In the genomic region with DNA sequence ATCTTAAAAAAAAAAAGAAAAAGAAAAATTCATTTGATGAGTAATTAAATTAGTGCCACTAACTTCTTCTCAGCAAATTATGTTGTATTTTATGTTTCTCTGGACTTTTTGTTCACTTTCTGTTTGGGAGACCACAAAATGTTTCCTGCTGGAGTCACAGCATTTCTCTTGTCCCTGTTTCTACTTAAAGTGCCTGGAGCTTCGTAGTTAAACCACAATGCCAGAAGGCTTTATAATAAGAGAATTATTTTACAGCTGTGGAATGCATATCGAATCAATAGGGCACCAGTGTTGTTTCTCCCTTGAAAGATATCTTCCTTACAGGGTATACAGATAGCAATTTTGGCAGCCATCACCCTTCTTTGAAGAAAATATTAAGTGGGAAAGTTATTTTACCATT, we compare ENCODE assay signal across 17 cellular contexts. TPM values are rescaled to one million over a fixed set of nuclear protein-coding genes. Genes with fewer than 3 reads are reported as not detected.
A peak's percentile ranks its signal among the peaks of the same experiment; 100 is the strongest.
DNase-seq lines count a peak whose midpoint lies in the region; ATAC-seq and TF ChIP-seq lines count a peak whose summit lies in the region.
"Had no signal": no experiment of that assay in that cellular context is flagged by ENCODE, and none has a peak within 500 bp of the region (broad histone marks: within the 10 kb centered on the region; RNA-seq: fewer than 3 reads in every experiment).

No MANE protein-coding gene starts in this region.

- H3K79me2 ChIP-seq in SK-N-SH (ENCODE audit: insufficient read depth) (peaks cover 67% of the 10 kb centered on the region), osteoblast (ENCODE audit: insufficient read depth, low read length) (peaks cover 58% of the 10 kb centered on the region)

- H3K4me2 ChIP-seq in SK-N-SH: no peak overlapping the region
- peak overlapping the region; percentile 90 for H3K4me2 ChIP-seq in osteoblast (ENCODE audit: insufficient read depth, low read length)

- H3K9me2 ChIP-seq in SK-N-SH: no peaks in the 10 kb centered on the region

- WGBS in SK-N-SH (ENCODE audit: low lambda C conversion rate): 52% methylated on average over 2 of the region's 2 CpGs

- DNase-seq in SK-N-SH (no peak), LHCN-M2 (ENCODE audit: low read depth) (peak; percentile 70), cardiac fibroblast (ENCODE audit: low read depth in 2 of 2) (peak; percentile 27 to 32), osteoblast (ENCODE audit: insufficient read length, low spot score, missing footprints) (peak; percentile 56), cerebellar cortex (ENCODE audit: low spot score) (no peak)
- DNase-seq: activated naive CD4-positive, alpha-beta T cell treated with anti-CD3 and anti-CD28 coated beads for 36 hours; lower lobe of right lung; MM.1S; NCI-H2107; NK-92 treated with Interleukin-12 subunit alpha and Interleukin-12 subunit beta, amount 100 ng/mL, for 24 hours; SHP77 treated with DMSO at 0.1 percent for 48 hours had no signal

- TF ChIP-seq RAD21 in SK-N-SH (IDR thresholded peaks at IDR 0.05; ENCODE audit: low read length): no peak

- peaks cover 34% of the 10 kb centered on the region for H3F3A ChIP-seq in SK-N-SH (replicated peaks; ENCODE audit: insufficient read depth)

- H3K9ac ChIP-seq in SK-N-SH: no peak overlapping the region

- POLR2A ChIA-PET in SK-N-SH (lab: Yijun Ruan, JAX): no interaction called here

- CTCF ChIA-PET in SK-N-SH (lab: Yijun Ruan, JAX): interaction anchor here (1.0 to 1.8 kb wide), 2 partner anchors 388 to 428 kb away, joined by 3 to 6 read pairs; no protein-coding TSS in a partner anchor

- no peak overlapping the region for H3K27ac ChIP-seq in SK-N-SH (ENCODE audit: low read depth in 2 of 2, low read length in 1 of 2)
- peak overlapping the region; percentile 95 for H3K27ac ChIP-seq in osteoblast (ENCODE audit: low read depth, low read length)
- H3K27ac ChIP-seq: 22Rv1, lower lobe of right lung had no signal

- TF ChIP-seq CTCF in SK-N-SH (IDR thresholded peaks at IDR 0.05) (no peak), cardiac fibroblast (IDR thresholded peaks at IDR 0.05; ENCODE audit: low read depth, low read length) (no peak), osteoblast (IDR thresholded peaks at IDR 0.05; ENCODE audit: extremely low read depth, low read depth, low read length) (no peak)

- no peak for ATAC-seq in SK-N-SH treated with all-trans-retinoic acid at 6 μM for 48 hours
- no peak for ATAC-seq in GM18520 (IDR thresholded peaks at IDR 0.05; ENCODE audit: unreplicated experiment)
- ATAC-seq in HG03135 (IDR thresholded peaks at IDR 0.05; ENCODE audit: unreplicated experiment): no peak
- ATAC-seq: lower lobe of right lung; sciatic nerve; stimulated activated memory B cell treated with anti-CD40 and anti-IgM and Interleukin-4, amounts not matched to agents 10 μg/mL and 1 μg/mL and 100 μg/mL, for 72 hours had no signal

- H4K20me1 ChIP-seq in SK-N-SH (ENCODE audit: insufficient read depth) (no peaks in the 10 kb centered on the region), osteoblast (ENCODE audit: insufficient read depth, low read length) (no peaks in the 10 kb centered on the region)

- peaks cover 28 to 42% of the 10 kb centered on the region in 2 experiments for H3K36me3 ChIP-seq in SK-N-SH (replicated peaks in 1 of 2; ENCODE audit: control insufficient read depth in 1 of 2, insufficient read depth in 2 of 2, low read length in 1 of 2)
- peaks cover 26% of the 10 kb centered on the region for H3K36me3 ChIP-seq in osteoblast (ENCODE audit: insufficient read depth, low read length)

- H3K4me1 ChIP-seq in SK-N-SH (ENCODE audit: control insufficient read depth in 1 of 2, insufficient read depth in 2 of 2, low read depth in 1 of 2, low read length in 1 of 2) (peaks cover 6 to 15% of the 10 kb centered on the region in 2 experiments; a peak in 3 of 4 replicates), osteoblast (ENCODE audit: insufficient read depth, low read length) (peaks cover 54% of the 10 kb centered on the region)

- no peak overlapping the region for H2AFZ ChIP-seq in SK-N-SH (ENCODE audit: low read depth)
- no peak overlapping the region for H2AFZ ChIP-seq in osteoblast (ENCODE audit: low read length)

- no peaks in the 10 kb centered on the region for H3K27me3 ChIP-seq in SK-N-SH (ENCODE audit: insufficient read depth)
- no peaks in the 10 kb centered on the region for H3K27me3 ChIP-seq in osteoblast (ENCODE audit: insufficient read depth, low read length)

- H3K9me3 ChIP-seq in SK-N-SH: peaks cover 17% of the 10 kb centered on the region
- H3K9me3 ChIP-seq in osteoblast (ENCODE audit: low read depth, low read length): peaks cover 5% of the 10 kb centered on the region

- no peak for TF ChIP-seq EP300 in SK-N-SH (IDR thresholded peaks at IDR 0.05; ENCODE audit: borderline replicate concordance in 1 of 2, low read depth in 1 of 2, low read length in 1 of 2)

- no peak overlapping the region for H3K4me3 ChIP-seq in SK-N-SH (ENCODE audit: low read depth in 2 of 2, low read length in 1 of 2)
- H3K4me3 ChIP-seq in cardiac fibroblast (replicated peaks in 1 of 2; ENCODE audit: low read depth in 2 of 2, low read length in 2 of 2): no peak overlapping the region
- no peak overlapping the region for H3K4me3 ChIP-seq in osteoblast (ENCODE audit: insufficient read depth, low read length)
- H3K4me3 ChIP-seq: lower lobe of right lung had no signal

TF ChIP-seq in SK-N-SH, 30 proteins besides CTCF, POLR2A, EP300 and RAD21:
- TF ChIP-seq MEF2A (IDR thresholded peaks at IDR 0.05; ENCODE audit: borderline replicate concordance, low read depth) (0 out of 2 replicates have a peak, but pooled peaks have one; percentile 20), POLR2AphosphoS5 (IDR thresholded peaks at IDR 0.05; ENCODE audit: low read depth, low read length) (no peak)

TF ChIP-seq in SK-N-SH treated with all-trans-retinoic acid at 6 μM for 48 hours, 23 proteins besides CTCF, POLR2A, EP300 and RAD21 (continues in another document):
- TF ChIP-seq, protein P1, sequence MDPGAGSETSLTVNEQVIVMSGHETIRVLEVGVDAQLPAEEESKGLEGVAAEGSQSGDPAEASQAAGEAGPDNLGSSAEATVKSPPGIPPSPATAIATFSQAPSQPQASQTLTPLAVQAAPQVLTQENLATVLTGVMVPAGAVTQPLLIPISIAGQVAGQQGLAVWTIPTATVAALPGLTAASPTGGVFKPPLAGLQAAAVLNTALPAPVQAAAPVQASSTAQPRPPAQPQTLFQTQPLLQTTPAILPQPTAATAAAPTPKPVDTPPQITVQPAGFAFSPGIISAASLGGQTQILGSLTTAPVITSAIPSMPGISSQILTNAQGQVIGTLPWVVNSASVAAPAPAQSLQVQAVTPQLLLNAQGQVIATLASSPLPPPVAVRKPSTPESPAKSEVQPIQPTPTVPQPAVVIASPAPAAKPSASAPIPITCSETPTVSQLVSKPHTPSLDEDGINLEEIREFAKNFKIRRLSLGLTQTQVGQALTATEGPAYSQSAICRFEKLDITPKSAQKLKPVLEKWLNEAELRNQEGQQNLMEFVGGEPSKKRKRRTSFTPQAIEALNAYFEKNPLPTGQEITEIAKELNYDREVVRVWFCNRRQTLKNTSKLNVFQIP (CRISPR knock-in tag; IDR thresholded peaks at IDR 0.05; ENCODE audit: borderline replicate concordance, low read depth): no peak
- TF ChIP-seq OSR1 (CRISPR knock-in tag; IDR thresholded peaks at IDR 0.05) (no peak), PPARA (CRISPR knock-in tag; IDR thresholded peaks at IDR 0.05; ENCODE audit: borderline replicate concordance) (no peak), GLIS3 (CRISPR knock-in tag; IDR thresholded peaks at IDR 0.05) (no peak), ISL1 (CRISPR knock-in tag; IDR thresholded peaks at IDR 0.05) (no peak; the same call in 1 of the 2 replicates), CSDC2 (CRISPR knock-in tag; IDR thresholded peaks at IDR 0.05) (no peak), ZNF8 (CRISPR knock-in tag; IDR thresholded peaks at IDR 0.05) (no peak), RARB (CRISPR knock-in tag; IDR thresholded peaks at IDR 0.05) (no peak), BACH2 (CRISPR knock-in tag; IDR thresholded peaks at IDR 0.05; ENCODE audit: borderline replicate concordance) (no peak), SNAI2 (CRISPR knock-in tag; IDR thresholded peaks at IDR 0.05) (no peak), ZFP30 (CRISPR knock-in tag; IDR thresholded peaks at IDR 0.05) (no peak), ZFP3 (CRISPR knock-in tag; IDR thresholded peaks at IDR 0.05) (no peak), ARNTL (CRISPR knock-in tag; IDR thresholded peaks at IDR 0.05; ENCODE audit: borderline replicate concordance, low read depth) (no peak), ESRRG (CRISPR knock-in tag; IDR thresholded peaks at IDR 0.05) (no peak)
- TF ChIP-seq, protein P2, sequence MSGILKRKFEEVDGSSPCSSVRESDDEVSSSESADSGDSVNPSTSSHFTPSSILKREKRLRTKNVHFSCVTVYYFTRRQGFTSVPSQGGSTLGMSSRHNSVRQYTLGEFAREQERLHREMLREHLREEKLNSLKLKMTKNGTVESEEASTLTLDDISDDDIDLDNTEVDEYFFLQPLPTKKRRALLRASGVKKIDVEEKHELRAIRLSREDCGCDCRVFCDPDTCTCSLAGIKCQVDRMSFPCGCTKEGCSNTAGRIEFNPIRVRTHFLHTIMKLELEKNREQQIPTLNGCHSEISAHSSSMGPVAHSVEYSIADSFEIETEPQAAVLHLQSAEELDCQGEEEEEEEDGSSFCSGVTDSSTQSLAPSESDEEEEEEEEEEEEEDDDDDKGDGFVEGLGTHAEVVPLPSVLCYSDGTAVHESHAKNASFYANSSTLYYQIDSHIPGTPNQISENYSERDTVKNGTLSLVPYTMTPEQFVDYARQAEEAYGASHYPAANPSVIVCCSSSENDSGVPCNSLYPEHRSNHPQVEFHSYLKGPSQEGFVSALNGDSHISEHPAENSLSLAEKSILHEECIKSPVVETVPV (CRISPR knock-in tag; IDR thresholded peaks at IDR 0.05): no peak

RNA-seq across cellular contexts. Expression of a gene that starts 3.2 kb away (rescaled TPM):
- polyA plus RNA-seq in SK-N-SH (2012; rRNA removed): 13.9 and 15.3 TPM in 2 replicates
- polyA plus RNA-seq in SK-N-SH (2012; cell fraction: cytosol; rRNA removed): 20.6 and 26.3 TPM in 2 replicates
- polyA plus RNA-seq in SK-N-SH (2012; cell fraction: nucleus; rRNA removed): 6.1 and 15.8 TPM in 2 replicates
- total RNA-seq in LHCN-M2 (2014; rRNA removed) (20.6 and 23.8 TPM in 2 replicates), osteoblast (37.6 and 39.2 TPM in 2 replicates)
- 24.4 TPM for polyA plus RNA-seq in LHCN-M2 (2012)

RNA-seq across cellular contexts. Expression of a gene that starts 3.4 kb away (rescaled TPM):
- 4.4 and 5.8 TPM in 2 replicates for polyA plus RNA-seq in SK-N-SH (2012; rRNA removed)
- polyA plus RNA-seq in SK-N-SH (2012; cell fraction: cytosol; rRNA removed): 6.7 and 8.2 TPM in 2 replicates
- polyA plus RNA-seq in SK-N-SH (2012; cell fraction: nucleus; rRNA removed): 2.4 and 4.3 TPM in 2 replicates
- total RNA-seq in LHCN-M2 (2014; rRNA removed): 7.9 and 8.0 TPM in 2 replicates
- 7.6 TPM for polyA plus RNA-seq in LHCN-M2 (2012)
- 4.3 and 6.2 TPM in 2 replicates for total RNA-seq in osteoblast

Comparison
In these comparisons a context has a peak if more than half of its experiments do, and no peak if none do; other contexts are left out.
1. DNase-seq: peak in LHCN-M2 (single experiment), cardiac fibroblast (2 of 2) and osteoblast (single experiment); none in SK-N-SH (single experiment) and cerebellar cortex (single experiment).